Comparison of ENCODE assay signal across 14 cellular contexts in genomic region chr3:134065252-134065651, GRCh38. TPM values are rescaled to one million over a fixed set of nuclear protein-coding genes. Genes with fewer than 3 reads are reported as not detected.
DNase-seq lines count a peak whose midpoint lies in the region; ATAC-seq and TF ChIP-seq lines count a peak whose summit lies in the region.
"Had no signal": no experiment of that assay in that cellular context is flagged by ENCODE, and none has a peak within 500 bp of the region (broad histone marks: within the 10 kb centered on the region; RNA-seq: fewer than 3 reads in every experiment).

No MANE protein-coding gene starts in this region.

- no peak overlapping the region for H3K4me3 Mint-ChIP-seq in type B pancreatic cell
- H3K4me3 Mint-ChIP-seq: B cell; CD4-positive, alpha-beta T cell had no signal

- no peaks in the 10 kb centered on the region for H3K9me3 ChIP-seq in left ventricle myocardium inferior (replicated peaks)
- no peaks in the 10 kb centered on the region for H3K9me3 ChIP-seq in lower lobe of right lung

- TF ChIP-seq CTCF in left ventricle myocardium inferior (IDR thresholded peaks at IDR 0.05; ENCODE audit: borderline replicate concordance), result no peak
- no peak for TF ChIP-seq CTCF in lower lobe of right lung (IDR thresholded peaks at IDR 0.05)
- TF ChIP-seq CTCF in type B pancreatic cell (conservative IDR thresholded peaks at IDR 0.05), result no peak

- H3K9me3 Mint-ChIP-seq in type B pancreatic cell, result no peaks in the 10 kb centered on the region
- no peaks in the 10 kb centered on the region for H3K9me3 Mint-ChIP-seq in activated naive CD4-positive, alpha-beta T cell treated with anti-CD3 and anti-CD28 coated beads, Interleukin-2, amount 50 U/mL, for 72 hours
- H3K9me3 Mint-ChIP-seq: CD4-positive, alpha-beta T cell had no signal

- peaks cover 7% of the 10 kb centered on the region for H3K4me1 Mint-ChIP-seq in type B pancreatic cell (ENCODE audit: unreplicated experiment)
- H3K4me1 Mint-ChIP-seq: B cell had no signal

- H3K4me1 ChIP-seq in left ventricle myocardium inferior (peaks cover 33% of the 10 kb centered on the region), lower lobe of right lung (peaks cover 17% of the 10 kb centered on the region)

- H3K27ac Mint-ChIP-seq in type B pancreatic cell, result no peak overlapping the region
- no peak overlapping the region for H3K27ac Mint-ChIP-seq in activated naive CD4-positive, alpha-beta T cell treated with anti-CD3 and anti-CD28 coated beads, Interleukin-2, amount 50 U/mL, for 72 hours
- H3K27ac Mint-ChIP-seq: B cell; CD4-positive, alpha-beta T cell had no signal

- H3K4me3 ChIP-seq in left ventricle myocardium inferior, result no peak overlapping the region
- H3K4me3 ChIP-seq in lower lobe of right lung, result no peak overlapping the region

- H3K36me3 Mint-ChIP-seq in type B pancreatic cell, result no peaks in the 10 kb centered on the region
- H3K36me3 Mint-ChIP-seq in activated naive CD4-positive, alpha-beta T cell treated with anti-CD3 and anti-CD28 coated beads, Interleukin-2, amount 50 U/mL, for 72 hours, result no peaks in the 10 kb centered on the region

- peaks cover 13% of the 10 kb centered on the region for H3K27me3 Mint-ChIP-seq in type B pancreatic cell
- H3K27me3 Mint-ChIP-seq: CD4-positive, alpha-beta T cell had no signal

- H3K36me3 ChIP-seq in left ventricle myocardium inferior (no peaks in the 10 kb centered on the region), lower lobe of right lung (no peaks in the 10 kb centered on the region)

- no peaks in the 10 kb centered on the region for H3K27me3 ChIP-seq in left ventricle myocardium inferior (ENCODE audit: low read depth)
- H3K27me3 ChIP-seq in lower lobe of right lung (ENCODE audit: low read depth), result no peaks in the 10 kb centered on the region

- peak overlapping the region; percentile 66 for H3K27ac ChIP-seq in left ventricle myocardium inferior (replicated peaks)
- peak overlapping the region; percentile 64 for H3K27ac ChIP-seq in lower lobe of right lung

- no peak for ATAC-seq in Right ventricle myocardium inferior
- ATAC-seq in lower lobe of right lung, result no peak
- ATAC-seq in GM18511 (IDR thresholded peaks at IDR 0.05; ENCODE audit: unreplicated experiment), result no peak
- no peak for ATAC-seq in GM21619 (IDR thresholded peaks at IDR 0.05; ENCODE audit: unreplicated experiment)
- no peak for ATAC-seq in activated naive CD4-positive, alpha-beta T cell treated with anti-CD3 and anti-CD28 coated beads, Interleukin-2, amount 50 U/mL, for 72 hours
- ATAC-seq: HCT116 had no signal

- DNase-seq in left ventricle myocardium inferior (no peak), Right ventricle myocardium inferior (ENCODE audit: missing footprints) (no peak), lower lobe of right lung (no peak), type B pancreatic cell (ENCODE audit: extremely low spot score, unreplicated experiment) (peak; percentile 27)
- no peak for DNase-seq in activated naive CD4-positive, alpha-beta T cell treated with anti-CD3 and anti-CD28 coated beads, Interleukin-2, amount 50 U/mL, for 72 hours (ENCODE audit: low spot score in 2 of 2)
- DNase-seq: C1 segment of cervical spinal cord; CD4-positive, alpha-beta T cell; DMS153; DND-41; GDM1 had no signal

- intact Hi-C loops in left ventricle myocardium inferior (cut with micrococcal nuclease), result no loop called here
- intact Hi-C loops in Right ventricle myocardium inferior (cut with DNase I), result no loop called here
- intact Hi-C loops in lower lobe of right lung (cut with DNase I), result no loop called here

RNA-seq across cellular contexts. Expression of gene SLCO2A1, which starts 35.5 kb away (rescaled TPM):
- total RNA-seq in left ventricle myocardium inferior, result 18.0 TPM
- 7.8 TPM for total RNA-seq in Right ventricle myocardium inferior
- 204 TPM for total RNA-seq in lower lobe of right lung
- 3.4 and 3.8 TPM in 2 replicates for total RNA-seq in type B pancreatic cell (ENCODE audit: low replicate concordance)
- total RNA-seq in activated naive CD4-positive, alpha-beta T cell treated with anti-CD3 and anti-CD28 coated beads, Interleukin-2, amount 50 U/mL, for 72 hours, result not detected
- total RNA-seq: B cell; CD4-positive, alpha-beta T cell had no signal

Comparison
In these comparisons a context has a peak if more than half of its experiments do, and no peak if none do; other contexts are left out.
1. RNA of gene SLCO2A1, which starts 35.5 kb away (total RNA-seq): 204 TPM in lower lobe of right lung (single experiment); 18.0 TPM in left ventricle myocardium inferior (single experiment), 7.8 TPM in Right ventricle myocardium inferior (single experiment), 3.4 to 3.8 TPM in type B pancreatic cell and not detected in activated naive CD4-positive, alpha-beta T cell treated with anti-CD3 and anti-CD28 coated beads, Interleukin-2, amount 50 U/mL, for 72 hours; every median in the first group is over 10 times any median in the second.